Comparison of ENCODE assay signal across 15 cellular contexts in the genomic region with DNA sequence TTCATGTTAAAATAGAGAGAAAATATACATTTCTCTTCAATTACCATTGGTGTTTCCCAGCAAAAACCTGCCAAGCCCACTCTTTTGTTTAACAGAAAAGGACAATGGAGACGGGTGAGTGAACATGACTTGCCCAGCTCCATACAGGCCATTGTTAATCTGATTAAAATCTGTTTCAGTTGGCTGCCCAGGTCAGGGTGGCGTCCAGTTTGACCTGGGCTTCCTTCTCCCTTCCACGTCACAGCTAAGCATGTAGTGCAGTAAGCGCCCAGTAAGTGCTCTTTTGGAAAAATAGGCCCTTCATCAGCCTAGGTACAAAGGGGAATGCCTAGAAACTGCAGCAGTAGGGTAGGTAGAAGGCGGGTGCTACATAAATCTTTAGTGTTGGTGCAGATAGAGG. TPM values are rescaled to one million over a fixed set of nuclear protein-coding genes. Genes with fewer than 3 reads are reported as not detected.
"Had no signal": no experiment of that assay in that cellular context is flagged by ENCODE, and none has a peak within 500 bp of the region (broad histone marks: within the 10 kb centered on the region; RNA-seq: fewer than 3 reads in every experiment).

No MANE protein-coding gene starts in this region.

- ATAC-seq: left lobe of liver; mucosa of descending colon; naive thymus-derived CD4-positive, alpha-beta T cell; right cardiac atrium; stimulated activated naive CD8-positive, alpha-beta T cell treated with anti-CD3 and anti-CD28 coated beads, Interleukin-15, amount 100 ng/mL, for 72 hours had no signal

- H3K9me3 ChIP-seq: mucosa of descending colon had no signal

- H3K27ac ChIP-seq: cardiac muscle cell, upper lobe of left lung, VCaP had no signal

- H3K4me3 ChIP-seq: mucosa of descending colon had no signal

- H3K27me3 ChIP-seq: cardiac muscle cell, upper lobe of left lung had no signal

- H3K27me3 Mint-ChIP-seq: stimulated activated naive CD8-positive, alpha-beta T cell treated with anti-CD3 and anti-CD28 coated beads, Interleukin-15, amount 100 ng/mL, for 72 hours had no signal

- DNase-seq: activated CD4-positive, alpha-beta T cell treated with anti-CD3 and anti-CD28 coated beads, Interleukin-2, amount 50 U/mL, for 48 hours; activated CD8-positive, alpha-beta memory T cell treated with anti-CD3 and anti-CD28 coated beads, Interleukin-2, amount 50 U/mL, for 4 hours; activated naive CD4-positive, alpha-beta T cell; naive thymus-derived CD4-positive, alpha-beta T cell; occipital lobe; right cardiac atrium; stimulated activated CD4-positive, alpha-beta T cell treated with anti-CD3 and anti-CD28 coated beads, Interleukin-4, amount 100 ng/mL, for 4 hours; stimulated activated CD8-positive, alpha-beta memory T cell treated with anti-CD3 and anti-CD28 coated beads, Interleukin-4, amount 100 ng/mL, for 48 hours; stimulated activated naive CD8-positive, alpha-beta T cell treated with anti-CD3 and anti-CD28 coated beads, Interleukin-15, amount 100 ng/mL, for 72 hours; T1000; upper lobe of left lung had no signal

- H3K36me3 ChIP-seq: cardiac muscle cell, upper lobe of left lung had no signal

- H3K9me3 Mint-ChIP-seq: stimulated activated naive CD8-positive, alpha-beta T cell treated with anti-CD3 and anti-CD28 coated beads, Interleukin-15, amount 100 ng/mL, for 72 hours had no signal

- H3K27ac Mint-ChIP-seq: stimulated activated naive CD8-positive, alpha-beta T cell treated with anti-CD3 and anti-CD28 coated beads, Interleukin-15, amount 100 ng/mL, for 72 hours had no signal

RNA-seq across cellular contexts. Expression of gene SLC38A5, which starts 37.2 kb away (rescaled TPM):
- total RNA-seq: cardiac muscle cell had no signal
- polyA plus RNA-seq: cardiac muscle cell had no signal
